37 cellular contexts compared by ENCODE assay signal in the genomic region with DNA sequence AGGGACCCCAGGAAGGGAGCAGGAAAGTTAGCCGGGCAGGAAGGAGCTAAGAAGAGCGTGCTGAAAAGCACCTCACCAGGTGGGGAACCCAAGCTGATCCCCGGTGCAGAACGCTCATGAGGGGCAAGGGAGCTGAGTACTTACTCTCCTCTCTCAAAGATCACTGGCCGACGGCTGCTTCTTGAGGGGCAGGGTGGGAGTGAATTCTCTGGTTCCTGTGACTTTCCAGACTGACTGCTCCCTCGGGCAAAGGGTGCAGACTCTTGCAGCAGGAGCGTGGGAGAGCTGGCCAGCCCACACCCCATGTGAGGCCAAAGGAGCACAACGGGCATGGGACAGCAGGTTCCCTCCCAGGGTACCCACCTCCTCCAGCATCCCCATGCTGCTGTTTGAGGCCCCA. TPM values are rescaled to one million over a fixed set of nuclear protein-coding genes. Genes with fewer than 3 reads are reported as not detected.
"Had no signal": no experiment of that assay in that cellular context is flagged by ENCODE, and none has a peak within 500 bp of the region (broad histone marks: within the 10 kb centered on the region; RNA-seq: fewer than 3 reads in every experiment).

No MANE protein-coding gene starts in this region.

- H3K27ac Mint-ChIP-seq: activated B cell treated with CpG ODN at 0.5 μM for 24 hours; activated CD4-positive, alpha-beta memory T cell treated with anti-CD3 and anti-CD28 coated beads, Interleukin-2, amount 10 ng/mL, durations not matched to agents 7 days and 5 days; activated CD4-positive, alpha-beta T cell treated with anti-CD3 and anti-CD28 coated beads, Interleukin-2, amount 10 ng/mL, durations not matched to agents 7 days and 5 days; activated CD8-positive, alpha-beta memory T cell treated with anti-CD3 and anti-CD28 coated beads, Interleukin-2, amount 10 ng/mL, durations not matched to agents 7 days and 5 days; activated CD8-positive, alpha-beta T cell treated with anti-CD3 and anti-CD28 coated beads, Interleukin-2, amount 10 ng/mL, durations not matched to agents 7 days and 5 days; activated naive CD4-positive, alpha-beta T cell treated with anti-CD3 and anti-CD28 coated beads, Interleukin-2, amount 10 ng/mL, durations not matched to agents 7 days and 5 days; activated naive CD4-positive, alpha-beta T cell treated with anti-CD3 and anti-CD28 coated beads, Interleukin-2, amount 50 U/mL, for 24 hours; activated naive CD8-positive, alpha-beta T cell; activated naive CD8-positive, alpha-beta T cell treated with anti-CD3 and anti-CD28 coated beads, Interleukin-2, amount 10 ng/mL, durations not matched to agents 7 days and 5 days; activated naive CD8-positive, alpha-beta T cell treated with anti-CD3 and anti-CD28 coated beads, Interleukin-2, amount 50 U/mL, for 24 hours; activated T-cell treated with anti-CD3 and anti-CD28 coated beads, Interleukin-2, amount 50 U/mL, for 24 hours; activated T-helper 2 cell treated with anti-CD3 and anti-CD28 coated beads, Interferon-gamma antibody, Interleukin-2, Interleukin-4, amounts not matched to agents 10 μg/mL and 5 μg/mL and 100 μg/mL, durations not matched to agents 14 hours and 24 hours and 36 hours; T-helper 1 cell treated with Interleukin-12 subunit alpha and Interleukin-12 subunit beta and Interleukin-4 antibody, amounts not matched to agents 30 μg/mL and 1 μg/mL, for 36 hours; T-helper 2 cell treated with Interferon-gamma antibody and Interleukin-4, amounts not matched to agents 5 μg/mL and 100 μg/mL, for 36 hours had no signal

- H3K27me3 Mint-ChIP-seq: activated B cell treated with CpG ODN at 0.5 μM for 24 hours; activated CD4-positive, alpha-beta memory T cell treated with anti-CD3 and anti-CD28 coated beads, Interleukin-2, amount 10 ng/mL, durations not matched to agents 7 days and 5 days; activated CD4-positive, alpha-beta T cell treated with anti-CD3 and anti-CD28 coated beads, Interleukin-2, amount 10 ng/mL, durations not matched to agents 7 days and 5 days; activated CD8-positive, alpha-beta memory T cell treated with anti-CD3 and anti-CD28 coated beads, Interleukin-2, amount 10 ng/mL, durations not matched to agents 7 days and 5 days; activated naive CD4-positive, alpha-beta T cell treated with anti-CD3 and anti-CD28 coated beads, Interleukin-2, amount 50 U/mL, for 24 hours; activated naive CD8-positive, alpha-beta T cell; activated naive CD8-positive, alpha-beta T cell treated with anti-CD3 and anti-CD28 coated beads, Interleukin-2, amount 50 U/mL, for 24 hours; activated T-cell treated with anti-CD3 and anti-CD28 coated beads, Interleukin-2, amount 50 U/mL, for 24 hours had no signal

- H3K36me3 Mint-ChIP-seq: activated CD8-positive, alpha-beta memory T cell treated with anti-CD3 and anti-CD28 coated beads, Interleukin-2, amount 10 ng/mL, durations not matched to agents 7 days and 5 days; activated naive CD4-positive, alpha-beta T cell treated with anti-CD3 and anti-CD28 coated beads, Interleukin-2, amount 10 ng/mL, durations not matched to agents 7 days and 5 days had no signal

- H3K27me3 ChIP-seq: ascending aorta, body of pancreas, brain microvascular endothelial cell, breast epithelium had no signal

- H3K4me3 Mint-ChIP-seq: activated B cell treated with CpG ODN at 0.5 μM for 24 hours; activated CD4-positive, alpha-beta memory T cell treated with anti-CD3 and anti-CD28 coated beads, Interleukin-2, amount 10 ng/mL, durations not matched to agents 7 days and 5 days; activated CD4-positive, alpha-beta T cell treated with anti-CD3 and anti-CD28 coated beads, Interleukin-2, amount 10 ng/mL, durations not matched to agents 7 days and 5 days; activated CD8-positive, alpha-beta memory T cell treated with anti-CD3 and anti-CD28 coated beads, Interleukin-2, amount 10 ng/mL, durations not matched to agents 7 days and 5 days; activated CD8-positive, alpha-beta T cell treated with anti-CD3 and anti-CD28 coated beads, Interleukin-2, amount 10 ng/mL, durations not matched to agents 7 days and 5 days; activated naive CD4-positive, alpha-beta T cell treated with anti-CD3 and anti-CD28 coated beads, Interleukin-2, amount 10 ng/mL, durations not matched to agents 7 days and 5 days; activated naive CD4-positive, alpha-beta T cell treated with anti-CD3 and anti-CD28 coated beads, Interleukin-2, amount 50 U/mL, for 24 hours; activated naive CD8-positive, alpha-beta T cell; activated naive CD8-positive, alpha-beta T cell treated with anti-CD3 and anti-CD28 coated beads, Interleukin-2, amount 10 ng/mL, durations not matched to agents 7 days and 5 days; activated naive CD8-positive, alpha-beta T cell treated with anti-CD3 and anti-CD28 coated beads, Interleukin-2, amount 50 U/mL, for 24 hours; activated T-cell treated with anti-CD3 and anti-CD28 coated beads, Interleukin-2, amount 50 U/mL, for 24 hours; central memory CD8-positive, alpha-beta T cell; T-helper 1 cell treated with Interleukin-12 subunit alpha and Interleukin-12 subunit beta and Interleukin-4 antibody, amounts not matched to agents 30 μg/mL and 1 μg/mL, for 36 hours; T-helper 2 cell treated with Interferon-gamma antibody and Interleukin-4, amounts not matched to agents 5 μg/mL and 100 μg/mL, for 36 hours had no signal

- H3K36me3 ChIP-seq: ascending aorta, brain microvascular endothelial cell, breast epithelium had no signal

- H3K27ac ChIP-seq: ascending aorta, body of pancreas, brain microvascular endothelial cell, breast epithelium, VCaP had no signal

- H3K4me3 ChIP-seq: ascending aorta, body of pancreas, breast epithelium had no signal

- ATAC-seq: activated CD8-positive, alpha-beta memory T cell treated with anti-CD3 and anti-CD28 coated beads, Interleukin-2, amount 10 ng/mL, durations not matched to agents 7 days and 5 days; activated CD8-positive, alpha-beta T cell treated with anti-CD3 and anti-CD28 coated beads, Interleukin-2, amount 10 ng/mL, durations not matched to agents 7 days and 5 days; activated naive CD8-positive, alpha-beta T cell treated with anti-CD3 and anti-CD28 coated beads, Interleukin-2, amount 50 U/mL, for 24 hours; body of pancreas had no signal

- H3K4me1 Mint-ChIP-seq: activated B cell treated with CpG ODN at 0.5 μM for 24 hours; activated CD4-positive, alpha-beta memory T cell treated with anti-CD3 and anti-CD28 coated beads, Interleukin-2, amount 10 ng/mL, durations not matched to agents 7 days and 5 days; activated CD4-positive, alpha-beta T cell treated with anti-CD3 and anti-CD28 coated beads, Interleukin-2, amount 10 ng/mL, durations not matched to agents 7 days and 5 days; activated CD8-positive, alpha-beta memory T cell treated with anti-CD3 and anti-CD28 coated beads, Interleukin-2, amount 10 ng/mL, durations not matched to agents 7 days and 5 days; activated naive CD4-positive, alpha-beta T cell treated with anti-CD3 and anti-CD28 coated beads, Interleukin-2, amount 10 ng/mL, durations not matched to agents 7 days and 5 days; activated naive CD4-positive, alpha-beta T cell treated with anti-CD3 and anti-CD28 coated beads, Interleukin-2, amount 50 U/mL, for 24 hours; activated naive CD8-positive, alpha-beta T cell treated with anti-CD3 and anti-CD28 coated beads, Interleukin-2, amount 10 ng/mL, durations not matched to agents 7 days and 5 days; activated naive CD8-positive, alpha-beta T cell treated with anti-CD3 and anti-CD28 coated beads, Interleukin-2, amount 50 U/mL, for 24 hours; central memory CD8-positive, alpha-beta T cell had no signal

- H3K9me3 ChIP-seq: body of pancreas had no signal

- H3K9me3 Mint-ChIP-seq: activated CD4-positive, alpha-beta memory T cell treated with anti-CD3 and anti-CD28 coated beads, Interleukin-2, amount 10 ng/mL, durations not matched to agents 7 days and 5 days; activated naive CD4-positive, alpha-beta T cell treated with anti-CD3 and anti-CD28 coated beads, Interleukin-2, amount 50 U/mL, for 24 hours; activated naive CD8-positive, alpha-beta T cell treated with anti-CD3 and anti-CD28 coated beads, Interleukin-2, amount 10 ng/mL, durations not matched to agents 7 days and 5 days; activated T-helper 2 cell treated with anti-CD3 and anti-CD28 coated beads, Interferon-gamma antibody, Interleukin-2, Interleukin-4, amounts not matched to agents 10 μg/mL and 5 μg/mL and 100 μg/mL, durations not matched to agents 14 hours and 24 hours and 36 hours; central memory CD8-positive, alpha-beta T cell had no signal

- DNase-seq: activated B cell treated with CpG ODN at 0.5 μM for 24 hours; activated CD4-positive, alpha-beta memory T cell treated with anti-CD3 and anti-CD28 coated beads, Interleukin-2, amount 10 ng/mL, durations not matched to agents 7 days and 5 days; activated CD4-positive, alpha-beta T cell treated with anti-CD3 and anti-CD28 coated beads for 4 hours; activated CD4-positive, alpha-beta T cell treated with anti-CD3 and anti-CD28 coated beads, Interleukin-2, amount 10 ng/mL, durations not matched to agents 7 days and 5 days; activated CD4-positive, alpha-beta T cell treated with anti-CD3 and anti-CD28 coated beads, Interleukin-2, amount 50 U/mL, for 48 hours; activated CD4-positive, CD25-positive, alpha-beta regulatory T cell treated with anti-CD3 and anti-CD28 coated beads, Interleukin-2, amount 50 U/mL, for 72 hours; activated CD8-positive, alpha-beta memory T cell treated with anti-CD3 and anti-CD28 coated beads for 24 hours; activated CD8-positive, alpha-beta memory T cell treated with anti-CD3 and anti-CD28 coated beads, Interleukin-2, amount 10 ng/mL, durations not matched to agents 7 days and 5 days; activated CD8-positive, alpha-beta memory T cell treated with anti-CD3 and anti-CD28 coated beads, Interleukin-2, amount 50 U/mL, for 48 hours; activated CD8-positive, alpha-beta T cell treated with anti-CD3 and anti-CD28 coated beads, Interleukin-2, amount 10 ng/mL, durations not matched to agents 7 days and 5 days; activated effector memory CD4-positive, alpha-beta T cell treated with Interleukin-2 at 50 U/mL for 16 hours; activated gamma-delta T cell; activated naive CD4-positive, alpha-beta T cell treated with anti-CD3 and anti-CD28 coated beads, Interleukin-2, amount 10 ng/mL, durations not matched to agents 7 days and 5 days; activated naive CD4-positive, alpha-beta T cell treated with Interleukin-2 at 50 U/mL for 16 hours; activated naive CD8-positive, alpha-beta T cell treated with anti-CD3 and anti-CD28 coated beads, Interleukin-2, amount 10 ng/mL, durations not matched to agents 7 days and 5 days; activated naive CD8-positive, alpha-beta T cell treated with anti-CD3 and anti-CD28 coated beads, Interleukin-2, amount 50 U/mL, for 24 hours; activated T-cell treated with anti-CD3 and anti-CD28 coated beads, Interleukin-2, amount 50 U/mL, for 24 hours; activated T-cell treated with anti-CD3 and anti-CD28 coated beads, Interleukin-2, amount 50 U/mL, for 48 hours; amygdala; anterior cingulate cortex; body of pancreas; brain microvascular endothelial cell; caudate nucleus; cerebellar nuclear complex; T-helper 1 cell; T-helper 2 cell; T-helper 9 cell had no signal

RNA-seq across cellular contexts. Expression of a gene that starts 44.9 kb away (rescaled TPM):
- total RNA-seq: activated B cell treated with CpG ODN at 0.5 μM for 24 hours; activated CD4-positive, alpha-beta memory T cell treated with anti-CD3 and anti-CD28 coated beads, Interleukin-2, amount 10 ng/mL, durations not matched to agents 7 days and 5 days; activated CD4-positive, alpha-beta T cell treated with anti-CD3 and anti-CD28 coated beads, Interleukin-2, amount 10 ng/mL, durations not matched to agents 7 days and 5 days; activated CD8-positive, alpha-beta memory T cell treated with anti-CD3 and anti-CD28 coated beads, Interleukin-2, amount 10 ng/mL, durations not matched to agents 7 days and 5 days; activated CD8-positive, alpha-beta T cell treated with anti-CD3 and anti-CD28 coated beads, Interleukin-2, amount 10 ng/mL, durations not matched to agents 7 days and 5 days; activated naive CD8-positive, alpha-beta T cell treated with anti-CD3 and anti-CD28 coated beads, Interleukin-2, amount 10 ng/mL, durations not matched to agents 7 days and 5 days; activated T-helper 2 cell treated with anti-CD3 and anti-CD28 coated beads, Interferon-gamma antibody, Interleukin-2, Interleukin-4, amounts not matched to agents 10 μg/mL and 5 μg/mL and 100 μg/mL, durations not matched to agents 14 hours and 24 hours and 36 hours; ascending aorta; chondrocyte had no signal
